In genomic region chr11:9831122-9831521, GRCh38 we compare ENCODE assay signal across 18 cellular contexts.
DNase-seq lines count a peak whose midpoint lies in the region; TF ChIP-seq lines count a peak whose summit lies in the region.
"Had no signal": no experiment of that assay in that cellular context is flagged by ENCODE, and none has a peak within 500 bp of the region (broad histone marks: within the 10 kb centered on the region; RNA-seq: fewer than 3 reads in every experiment).

No MANE protein-coding gene starts in this region.

- H3K4me1 Mint-ChIP-seq in H9 = peaks cover 3 to 7% of the 10 kb centered on the region in 2 experiments; a peak in 2 of 4 replicates
- H3K4me1 Mint-ChIP-seq in endodermal cell = peaks cover 2% of the 10 kb centered on the region

- no peak overlapping the region for H3K9ac ChIP-seq in H9 (ENCODE audit: extremely low read depth, insufficient read length, low read length)
- H3K9ac ChIP-seq in endodermal cell (ENCODE audit: extremely low read depth, low read length, poor library complexity, severe bottlenecking) = no peak overlapping the region

- H4K20me1 ChIP-seq in H9 (ENCODE audit: control insufficient read depth, insufficient read depth, insufficient read length) = no peaks in the 10 kb centered on the region

- no peak overlapping the region for H2AK5ac ChIP-seq in H9 (ENCODE audit: insufficient read length, low read length)

- no peak overlapping the region for H2BK15ac ChIP-seq in H9 (ENCODE audit: low read depth, low read length)

- H3K27ac ChIP-seq in H9 (ENCODE audit: insufficient read length, low read depth, low read length) = no peak overlapping the region
- no peak overlapping the region for H3K27ac ChIP-seq in endodermal cell (ENCODE audit: low read depth, low read length)
- H3K27ac ChIP-seq: C4-2B, RWPE1, SJCRH30 had no signal

- DNase-seq in NCI-H1436 (lab: John Stamatoyannopoulos, UW) = peak; percentile 23
- DNase-seq in NCI-H1436 treated with DMSO at 0.1 percent for 48 hours (lab: John Stamatoyannopoulos, UW) = no peak
- DNase-seq in H9 = peak; percentile 41
- peak; percentile 78 for DNase-seq in NCI-H2171 treated with DMSO at 0.1 percent for 48 hours (lab: John Stamatoyannopoulos, UW)
- peak; percentile 51 for DNase-seq in endodermal cell
- no peak for DNase-seq in T1000 (lab: John Stamatoyannopoulos, UW)
- DNase-seq in Ammon's horn (ENCODE audit: low spot score) = no peak
- DNase-seq in HUDEP-2 (lab: John Stamatoyannopoulos, UW; ENCODE audit: unreplicated experiment in 76 of 76) = no peak
- DNase-seq: DMS79, KG1, NCI-H1092 treated with DMSO at 0.1 percent for 48 hours, NCI-H82, SJCRH30, SW 1271 had no signal

- H3K27ac Mint-ChIP-seq in H9 = no peak overlapping the region
- no peak overlapping the region for H3K27ac Mint-ChIP-seq in endodermal cell
- H3K27ac Mint-ChIP-seq: T-helper 2 cell treated with Interferon-gamma antibody and Interleukin-4, amounts not matched to agents 5 μg/mL and 100 μg/mL, for 36 hours had no signal

- H2BK5ac ChIP-seq in H9 (ENCODE audit: insufficient read length, low read length) = no peak overlapping the region

- H2BK120ac ChIP-seq in H9 (ENCODE audit: low read depth, low read length, poor library complexity, severe bottlenecking) = no peak overlapping the region

- H3K4me1 ChIP-seq in H9 (ENCODE audit: insufficient read depth, low read length) = no peaks in the 10 kb centered on the region; the same call in 1 of the 2 replicates
- H3K4me1 ChIP-seq in endodermal cell (ENCODE audit: control insufficient read depth, insufficient read depth, low read length) = no peaks in the 10 kb centered on the region
- H3K4me1 ChIP-seq: SJCRH30 had no signal

- H3K18ac ChIP-seq in H9 (ENCODE audit: insufficient read length, low read depth, low read length) = no peak overlapping the region

- H2BK12ac ChIP-seq in H9 (ENCODE audit: insufficient read length, low read depth, low read length) = no peak overlapping the region

- TF ChIP-seq CTCF in H9 (conservative IDR thresholded peaks at IDR 0.05) (peak; percentile 38; the same call in 2 of the 3 replicates), endodermal cell (conservative IDR thresholded peaks at IDR 0.05) (peak; percentile 64)

- WGBS in H9 (ENCODE audit: extremely low coverage, insufficient read length, low lambda C conversion rate) = no CpG with 5 or more reads among the region's 3 CpGs
- whole genome bisulfite sequencing in endodermal cell (ENCODE audit: insufficient coverage in 1 of 2, insufficient read length in 1 of 2), 2 experiments = 95% methylated on average over 3 of the region's 3 CpGs; no CpG with 5 or more reads in 1 of the 2 experiments

- peaks cover 0 to 7% (median 4%) of the 10 kb centered on the region in 3 experiments; a peak in 2 of 7 replicates for H3K36me3 Mint-ChIP-seq in H9 (ENCODE audit: insufficient read depth in 1 of 3, low read depth in 3 of 3)
- H3K36me3 Mint-ChIP-seq in endodermal cell (ENCODE audit: low read depth) = peaks cover 10% of the 10 kb centered on the region

- H4K5ac ChIP-seq in H9 (ENCODE audit: insufficient read length, low read depth, low read length) = no peak overlapping the region

- no peak overlapping the region for H3K56ac ChIP-seq in H9 (ENCODE audit: insufficient read length, low read depth, low read length)

- H2AFZ ChIP-seq in H9 (ENCODE audit: low read length) = no peak overlapping the region

- H3K27me3 Mint-ChIP-seq in H9 (ENCODE audit: low read depth) (no peaks in the 10 kb centered on the region), endodermal cell (ENCODE audit: insufficient read depth) (no peaks in the 10 kb centered on the region)

- H3K79me1 ChIP-seq in H9 (ENCODE audit: insufficient read depth, low read depth, low read length, poor library complexity, severe bottlenecking) = no peaks in the 10 kb centered on the region

- no peaks in the 10 kb centered on the region for H3K36me3 ChIP-seq in endodermal cell (ENCODE audit: control insufficient read depth, insufficient read depth, low read length)
- H3K36me3 ChIP-seq: SJCRH30 had no signal

- no peaks in the 10 kb centered on the region for H3K27me3 ChIP-seq in H9 (ENCODE audit: insufficient read depth, low read length)
- no peaks in the 10 kb centered on the region for H3K27me3 ChIP-seq in endodermal cell (ENCODE audit: control insufficient read depth, insufficient read depth, low read length, poor library complexity, severe bottlenecking)
- H3K27me3 ChIP-seq: SJCRH30 had no signal

- no peak overlapping the region for H3K4me2 ChIP-seq in H9 (ENCODE audit: insufficient read depth, insufficient read length, low read length)

- no peak overlapping the region for H3K14ac ChIP-seq in H9 (ENCODE audit: insufficient read depth, low read length)

- no peak overlapping the region for H3T11ph ChIP-seq in H9 (ENCODE audit: low read length)

- H3K4me3 ChIP-seq in endodermal cell (ENCODE audit: low read length) = no peak overlapping the region
- H3K4me3 ChIP-seq: GM12878, SJCRH30 had no signal

- H3K9me3 Mint-ChIP-seq in H9 (no peaks in the 10 kb centered on the region), endodermal cell (no peaks in the 10 kb centered on the region)
- H3K9me3 Mint-ChIP-seq: T-helper 2 cell treated with Interferon-gamma antibody and Interleukin-4, amounts not matched to agents 5 μg/mL and 100 μg/mL, for 36 hours had no signal

- H3K4ac ChIP-seq in H9 (ENCODE audit: low read depth, low read length) = no peak overlapping the region

- no peaks in the 10 kb centered on the region for H3K23me2 ChIP-seq in H9 (ENCODE audit: insufficient read length, low read depth, low read length, poor library complexity, severe bottlenecking)

- H2BK20ac ChIP-seq in H9 (ENCODE audit: low read depth, low read length, poor library complexity, severe bottlenecking) = no peak overlapping the region

- H3K23ac ChIP-seq in H9 (ENCODE audit: insufficient read length, low read depth, low read length) = no peak overlapping the region

- H3K4me3 Mint-ChIP-seq in H9 (no peak overlapping the region), endodermal cell (no peak overlapping the region)
- H3K4me3 Mint-ChIP-seq: T-helper 2 cell treated with Interferon-gamma antibody and Interleukin-4, amounts not matched to agents 5 μg/mL and 100 μg/mL, for 36 hours had no signal

- H4K91ac ChIP-seq in H9 (ENCODE audit: insufficient read length, low read depth, low read length) = no peak overlapping the region

- H3K9me3 ChIP-seq in H9 (ENCODE audit: control insufficient read depth, low read depth, low read length) (no peaks in the 10 kb centered on the region), endodermal cell (ENCODE audit: control insufficient read depth, low read length) (no peaks in the 10 kb centered on the region)
- H3K9me3 ChIP-seq: SJCRH30 had no signal

- H4K8ac ChIP-seq in H9 (replicated peaks; ENCODE audit: insufficient read length, low read depth, low read length) = no peak overlapping the region

- no peaks in the 10 kb centered on the region for H3K79me2 ChIP-seq in H9 (ENCODE audit: insufficient read depth, low read length)

Comparison
In these comparisons a context has a peak if more than half of its experiments do, and no peak if none do; other contexts are left out.
1. DNase-seq: peak in NCI-H1436 (single experiment), H9 (single experiment), NCI-H2171 treated with DMSO at 0.1 percent for 48 hours (single experiment) and endodermal cell (single experiment); none in NCI-H1436 treated with DMSO at 0.1 percent for 48 hours (single experiment), T1000 (single experiment), Ammon's horn (single experiment) and HUDEP-2 (0 of 76).